In genomic region chr1:178664278-178664677, GRCh38 we compare ENCODE assay signal across 10 cellular contexts.
A peak's percentile ranks its signal among the peaks of the same experiment; 100 is the strongest.
DNase-seq lines count a peak whose midpoint lies in the region; ATAC-seq, FAIRE-seq and TF ChIP-seq lines count a peak whose summit lies in the region.
"Had no signal": no experiment of that assay in that cellular context is flagged by ENCODE, and none has a peak within 500 bp of the region (broad histone marks: within the 10 kb centered on the region; RNA-seq: fewer than 3 reads in every experiment).

No MANE protein-coding gene starts in this region.

- H3K4me1 ChIP-seq in transverse colon: no peaks in the 10 kb centered on the region
- H3K4me1 ChIP-seq in small intestine (ENCODE audit: control insufficient read depth in 2 of 2, insufficient read depth in 1 of 2, low read depth in 1 of 2, low read length in 1 of 2): no peaks in the 10 kb centered on the region

- no peaks in the 10 kb centered on the region for H3K36me3 ChIP-seq in transverse colon
- H3K36me3 ChIP-seq in small intestine (ENCODE audit: control insufficient read depth in 2 of 2, insufficient read depth in 2 of 2, low read length in 2 of 2): no peaks in the 10 kb centered on the region

- no peak for TF ChIP-seq CTCF in NB4 (IDR thresholded peaks at IDR 0.05; ENCODE audit: low read depth, low read length)
- no peak for TF ChIP-seq CTCF in transverse colon (IDR thresholded peaks at IDR 0.05)
- TF ChIP-seq CTCF in chondrocyte (IDR thresholded peaks at IDR 0.05): no peak

- no peak for TF ChIP-seq EP300 in transverse colon (IDR thresholded peaks at IDR 0.05; ENCODE audit: low read depth)

- intact Hi-C loops in transverse colon (cut with DNase I; ENCODE audit: low total_unique reads): no loop called here

- H3K27me3 ChIP-seq in transverse colon: no peaks in the 10 kb centered on the region
- no peaks in the 10 kb centered on the region for H3K27me3 ChIP-seq in small intestine (ENCODE audit: control insufficient read depth in 2 of 2, insufficient read depth in 2 of 2, low read length in 2 of 2)

- no peaks in the 10 kb centered on the region for H3K9me3 ChIP-seq in transverse colon
- no peaks in the 10 kb centered on the region for H3K9me3 ChIP-seq in small intestine (ENCODE audit: control insufficient read depth, low read depth)

- 65 to 83% methylated on average over 5 of the region's 5 CpGs for WGBS in transverse colon (ENCODE audit: low coverage in 1 of 2), 2 donors
- whole genome bisulfite sequencing in small intestine, 3 donors: 76 to 87% (median 77%) methylated on average over 5 of the region's 5 CpGs

- FAIRE-seq in small intestine (lab: Jason Lieb, UNC) (no peak), H54 (lab: Jason Lieb, UNC) (no peak)
- FAIRE-seq: astrocyte had no signal

- TF ChIP-seq POLR2A in NB4 (IDR thresholded peaks at IDR 0.05; ENCODE audit: extremely low read depth, insufficient read length) (no peak), transverse colon (IDR thresholded peaks at IDR 0.05) (no peak), H54 (IDR thresholded peaks at IDR 0.05; ENCODE audit: low read depth, low read length) (no peak)

- no peak overlapping the region for H3K4me3 ChIP-seq in NB4 (ENCODE audit: low read depth, low read length)
- H3K4me3 ChIP-seq in transverse colon: no peak overlapping the region
- no peak overlapping the region for H3K4me3 ChIP-seq in small intestine (ENCODE audit: low read depth in 1 of 2, low read length in 2 of 2)

- DNase-seq in NB4 (ENCODE audit: low read depth): peak; percentile 49
- peak; percentile 14 for DNase-seq in transverse colon
- no peak for DNase-seq in small intestine
- no peak for DNase-seq in H54 (ENCODE audit: insufficient read length, low spot score)
- no peak for DNase-seq in chondrocyte (ENCODE audit: low spot score)
- DNase-seq: foreskin fibroblast, NCI-H1694 had no signal

- no peaks in the 10 kb centered on the region for H3K27me3 Mint-ChIP-seq in chondrocyte (ENCODE audit: low read depth)

- no peaks in the 10 kb centered on the region for H3K36me3 Mint-ChIP-seq in chondrocyte (ENCODE audit: low read depth)

- no peaks in the 10 kb centered on the region for H3K9me3 Mint-ChIP-seq in chondrocyte (ENCODE audit: low read depth)

- in situ Hi-C loops in transverse colon (cut with MboI; ENCODE audit: low pct_ligation_motif_present in 1 of 4, low pct_unique_long_range_greater_than_20kb in 1 of 4, low sequenced_read_pairs in 3 of 4): no loop called here

- H3K4me1 Mint-ChIP-seq in chondrocyte (ENCODE audit: low read depth): no peaks in the 10 kb centered on the region

- ATAC-seq in GM19372 (IDR thresholded peaks at IDR 0.05; ENCODE audit: low read depth, unreplicated experiment) (peak; percentile 71), HG02943 (IDR thresholded peaks at IDR 0.05; ENCODE audit: low read depth, unreplicated experiment) (peak; percentile 77)

- H3K27ac ChIP-seq in transverse colon: no peak overlapping the region
- H3K27ac ChIP-seq in small intestine (ENCODE audit: low read depth in 1 of 2, low read length in 1 of 2): no peak overlapping the region

- no peak overlapping the region for H3K27ac Mint-ChIP-seq in chondrocyte (ENCODE audit: unreplicated experiment)

- H3K4me3 Mint-ChIP-seq in chondrocyte (ENCODE audit: unreplicated experiment): no peak overlapping the region

Comparison
In these comparisons a context has a peak if more than half of its experiments do, and no peak if none do; other contexts are left out.
1. DNase-seq: peak in NB4 (single experiment) and transverse colon (single experiment); none in small intestine (single experiment), H54 (single experiment) and chondrocyte (single experiment).